Comparison of ENCODE assay signal across 19 cellular contexts in genomic region chr5:109882546-109882945, GRCh38.
DNase-seq lines count a peak whose midpoint lies in the region; ATAC-seq and TF ChIP-seq lines count a peak whose summit lies in the region.
"Had no signal": no experiment of that assay in that cellular context is flagged by ENCODE, and none has a peak within 500 bp of the region (broad histone marks: within the 10 kb centered on the region; RNA-seq: fewer than 3 reads in every experiment).

No MANE protein-coding gene starts in this region.

- H3K27ac Mint-ChIP-seq in central memory CD8-positive, alpha-beta T cell (ENCODE audit: low read depth) = peak overlapping the region; percentile 3
- H3K27ac Mint-ChIP-seq: B cell; CD8-positive, alpha-beta T cell had no signal

- no peak overlapping the region for H2BK5ac ChIP-seq in trophoblast cell (ENCODE audit: low read depth, low read length, poor library complexity)

- H3K23ac ChIP-seq in trophoblast cell (ENCODE audit: low read length) = no peak overlapping the region

- no peak overlapping the region for H4K12ac ChIP-seq in trophoblast cell (ENCODE audit: low read depth, low read length)

- H2AK5ac ChIP-seq in trophoblast cell (ENCODE audit: low read length) = no peak overlapping the region

- H4K20me1 ChIP-seq in mammary epithelial cell (ENCODE audit: insufficient read depth, low read length) = no peaks in the 10 kb centered on the region
- H4K20me1 ChIP-seq: BLaER1 had no signal

- no peaks in the 10 kb centered on the region for H3K36me3 ChIP-seq in mammary epithelial cell (ENCODE audit: insufficient read depth, low read length)
- no peaks in the 10 kb centered on the region for H3K36me3 ChIP-seq in breast epithelium
- H3K36me3 ChIP-seq in trophoblast cell (ENCODE audit: control insufficient read depth in 1 of 2, insufficient read depth in 2 of 2, low read length in 2 of 2) = no peaks in the 10 kb centered on the region
- no peaks in the 10 kb centered on the region for H3K36me3 ChIP-seq in esophagus muscularis mucosa
- H3K36me3 ChIP-seq in vagina = no peaks in the 10 kb centered on the region
- H3K36me3 ChIP-seq: BLaER1 had no signal

- no peak for TF ChIP-seq CTCF in mammary epithelial cell (conservative IDR thresholded peaks at IDR 0.05 in 1 of 2, IDR thresholded peaks at IDR 0.05 in 1 of 2; ENCODE audit: extremely low read depth in 1 of 2, insufficient read depth in 1 of 2, low read depth in 1 of 2, low read length in 2 of 2)
- no peak for TF ChIP-seq CTCF in breast epithelium (IDR thresholded peaks at IDR 0.05)
- no peak for TF ChIP-seq CTCF in esophagus muscularis mucosa (IDR thresholded peaks at IDR 0.05)
- no peak for TF ChIP-seq CTCF in vagina (IDR thresholded peaks at IDR 0.05)

- H3K9me3 ChIP-seq in mammary epithelial cell (replicated peaks; ENCODE audit: insufficient read depth, low read length) (no peaks in the 10 kb centered on the region), breast epithelium (no peaks in the 10 kb centered on the region), trophoblast cell (ENCODE audit: insufficient read depth, low read depth, low read length) (peaks cover 2% of the 10 kb centered on the region), esophagus muscularis mucosa (no peaks in the 10 kb centered on the region), vagina (no peaks in the 10 kb centered on the region)
- H3K9me3 ChIP-seq: Caco-2 had no signal

- H3K79me2 ChIP-seq in mammary epithelial cell (ENCODE audit: insufficient read depth, low read length) = no peaks in the 10 kb centered on the region
- no peaks in the 10 kb centered on the region for H3K79me2 ChIP-seq in trophoblast cell (ENCODE audit: control insufficient read depth, insufficient read depth, low read length, poor library complexity)

- no peak overlapping the region for H3K4me3 Mint-ChIP-seq in central memory CD8-positive, alpha-beta T cell
- H3K4me3 Mint-ChIP-seq: B cell; CD4-positive, CD25-positive, alpha-beta regulatory T cell; CD8-positive, alpha-beta T cell had no signal

- H4K8ac ChIP-seq in trophoblast cell (ENCODE audit: low read depth, low read length) = no peak overlapping the region

- in situ Hi-C loops in mammary epithelial cell (cut with MboI; ENCODE audit: low sequenced_read_pairs in 2 of 2) = no loop called here

- H3K4me1 ChIP-seq in mammary epithelial cell (ENCODE audit: insufficient read depth, low read length) (peaks cover 21% of the 10 kb centered on the region), breast epithelium (no peaks in the 10 kb centered on the region), trophoblast cell (ENCODE audit: control insufficient read depth in 1 of 2, insufficient read depth in 2 of 2, low read length in 2 of 2) (no peaks in the 10 kb centered on the region), esophagus muscularis mucosa (no peaks in the 10 kb centered on the region), vagina (no peaks in the 10 kb centered on the region)
- H3K4me1 ChIP-seq: BLaER1, Caco-2 had no signal

- no TSS peak for BruUV-seq in mammary epithelial cell (replicated peaks; lab: Mats Ljungman, UMichigan)

- H2AFZ ChIP-seq in mammary epithelial cell (ENCODE audit: low read depth, low read length) (no peak overlapping the region), trophoblast cell (ENCODE audit: insufficient read depth, low read length, poor library complexity) (no peak overlapping the region)

- H3K36me3 Mint-ChIP-seq in central memory CD8-positive, alpha-beta T cell (ENCODE audit: insufficient read depth) = peaks cover 4% of the 10 kb centered on the region
- H3K36me3 Mint-ChIP-seq: CD4-positive, CD25-positive, alpha-beta regulatory T cell; CD8-positive, alpha-beta T cell had no signal

- no peak overlapping the region for H3K9ac ChIP-seq in mammary epithelial cell (ENCODE audit: insufficient read depth, low read length)
- no peak overlapping the region for H3K9ac ChIP-seq in trophoblast cell (ENCODE audit: low read length)
- H3K9ac ChIP-seq: BLaER1 had no signal

- H3K4me1 Mint-ChIP-seq in central memory CD8-positive, alpha-beta T cell = peaks cover 7% of the 10 kb centered on the region
- H3K4me1 Mint-ChIP-seq: B cell had no signal

- H3K4ac ChIP-seq in trophoblast cell (ENCODE audit: low read depth, low read length) = no peak overlapping the region

- TF ChIP-seq POLR2A in breast epithelium (IDR thresholded peaks at IDR 0.05) (no peak), esophagus muscularis mucosa (IDR thresholded peaks at IDR 0.05; ENCODE audit: low read depth) (no peak), vagina (IDR thresholded peaks at IDR 0.05) (no peak)

- ATAC-seq in central memory CD8-positive, alpha-beta T cell (replicated peaks; ENCODE audit: extremely low read depth, poor library complexity, severe bottlenecking) = no peak
- ATAC-seq: CD8-positive, alpha-beta T cell; HCT116 had no signal

- no peak overlapping the region for H2BK120ac ChIP-seq in trophoblast cell (ENCODE audit: insufficient read depth, low read length, poor library complexity)

- CTCF ChIA-PET in mammary epithelial cell (lab: Charles Lee; ENCODE audit: low non-redundant PET) = interaction anchor here (0.6 kb wide), 1 partner anchor 23 kb away, joined by 3 read pairs; no protein-coding TSS in a partner anchor

- no peak for TF ChIP-seq EP300 in esophagus muscularis mucosa (IDR thresholded peaks at IDR 0.05)

- H3K27ac ChIP-seq in mammary epithelial cell (ENCODE audit: insufficient read depth, low read depth, low read length) = no peak overlapping the region
- peak overlapping the region in 1 of 2 donors; percentile 21 for H3K27ac ChIP-seq in breast epithelium
- no peak overlapping the region for H3K27ac ChIP-seq in trophoblast cell (ENCODE audit: low read depth, low read length)
- no peak overlapping the region for H3K27ac ChIP-seq in esophagus muscularis mucosa (replicated peaks in 1 of 4)
- H3K27ac ChIP-seq in vagina = no peak overlapping the region
- H3K27ac ChIP-seq: 22Rv1, BLaER1, C4-2B had no signal

- H3K27me3 Mint-ChIP-seq in central memory CD8-positive, alpha-beta T cell = no peaks in the 10 kb centered on the region
- H3K27me3 Mint-ChIP-seq: CD4-positive, CD25-positive, alpha-beta regulatory T cell had no signal

- no peaks in the 10 kb centered on the region for H3K9me3 Mint-ChIP-seq in central memory CD8-positive, alpha-beta T cell
- H3K9me3 Mint-ChIP-seq: CD8-positive, alpha-beta T cell had no signal

- intact Hi-C loops in mammary epithelial cell (cut with micrococcal nuclease) = no loop called here
- intact Hi-C loops in breast epithelium (cut with DNase I; ENCODE audit: low total_unique reads) = no loop called here
- intact Hi-C loops in esophagus muscularis mucosa (cut with DNase I) = no loop called here
- intact Hi-C loops in vagina (cut with DNase I) = no loop called here

- H4K91ac ChIP-seq in trophoblast cell (ENCODE audit: low read depth, low read length) = no peak overlapping the region

- no peak overlapping the region for H3K4me2 ChIP-seq in mammary epithelial cell (ENCODE audit: insufficient read depth, low read depth, low read length)
- H3K4me2 ChIP-seq in trophoblast cell (ENCODE audit: low read length) = no peak overlapping the region
- H3K4me2 ChIP-seq: BLaER1 had no signal

- H2BK12ac ChIP-seq in trophoblast cell (ENCODE audit: low read length) = peak overlapping the region; percentile 47

- H3K18ac ChIP-seq in trophoblast cell (ENCODE audit: low read length) = no peak overlapping the region

- H3K4me3 ChIP-seq in mammary epithelial cell (replicated peaks in 1 of 3; ENCODE audit: insufficient read depth in 1 of 3, low read depth in 2 of 3, low read length in 3 of 3) (no peak overlapping the region), breast epithelium (no peak overlapping the region), trophoblast cell (ENCODE audit: low read depth, low read length) (no peak overlapping the region), esophagus muscularis mucosa (no peak overlapping the region), vagina (no peak overlapping the region)
- H3K4me3 ChIP-seq: BLaER1 had no signal

- dilution Hi-C loops in mammary epithelial cell (cut with HindIII; ENCODE audit: low sequenced_read_pairs) = no loop called here

- H3K27me3 ChIP-seq in mammary epithelial cell (ENCODE audit: insufficient read depth, low read length) (no peaks in the 10 kb centered on the region), breast epithelium (no peaks in the 10 kb centered on the region), trophoblast cell (ENCODE audit: insufficient read depth, low read length) (no peaks in the 10 kb centered on the region), esophagus muscularis mucosa (no peaks in the 10 kb centered on the region), vagina (no peaks in the 10 kb centered on the region)
- H3K27me3 ChIP-seq: BLaER1 had no signal

- H3K79me1 ChIP-seq in trophoblast cell (ENCODE audit: low read length) = no peaks in the 10 kb centered on the region

- DNase-seq in mammary epithelial cell (peak; percentile 69), breast epithelium (ENCODE audit: low spot score in 2 of 2) (no peak), trophoblast cell (no peak), esophagus muscularis mucosa (ENCODE audit: extremely low spot score) (no peak), vagina (ENCODE audit: extremely low spot score in 2 of 2) (no peak)
- no peak for DNase-seq in central memory CD8-positive, alpha-beta T cell (ENCODE audit: low spot score in 2 of 2)
- DNase-seq in stimulated activated CD4-positive, alpha-beta T cell treated with anti-CD3 and anti-CD28 coated beads, Interleukin-4, amount 100 ng/mL, for 1 hour = no peak
- DNase-seq: Caco-2; CD4-positive, CD25-positive, alpha-beta regulatory T cell; CD8-positive, alpha-beta T cell; DMS153; EL; GF-D8; GOT3 had no signal

- H3K14ac ChIP-seq in trophoblast cell (ENCODE audit: low read length) = no peak overlapping the region
